Comparison of ENCODE assay signal across 23 cellular contexts in the genomic region with DNA sequence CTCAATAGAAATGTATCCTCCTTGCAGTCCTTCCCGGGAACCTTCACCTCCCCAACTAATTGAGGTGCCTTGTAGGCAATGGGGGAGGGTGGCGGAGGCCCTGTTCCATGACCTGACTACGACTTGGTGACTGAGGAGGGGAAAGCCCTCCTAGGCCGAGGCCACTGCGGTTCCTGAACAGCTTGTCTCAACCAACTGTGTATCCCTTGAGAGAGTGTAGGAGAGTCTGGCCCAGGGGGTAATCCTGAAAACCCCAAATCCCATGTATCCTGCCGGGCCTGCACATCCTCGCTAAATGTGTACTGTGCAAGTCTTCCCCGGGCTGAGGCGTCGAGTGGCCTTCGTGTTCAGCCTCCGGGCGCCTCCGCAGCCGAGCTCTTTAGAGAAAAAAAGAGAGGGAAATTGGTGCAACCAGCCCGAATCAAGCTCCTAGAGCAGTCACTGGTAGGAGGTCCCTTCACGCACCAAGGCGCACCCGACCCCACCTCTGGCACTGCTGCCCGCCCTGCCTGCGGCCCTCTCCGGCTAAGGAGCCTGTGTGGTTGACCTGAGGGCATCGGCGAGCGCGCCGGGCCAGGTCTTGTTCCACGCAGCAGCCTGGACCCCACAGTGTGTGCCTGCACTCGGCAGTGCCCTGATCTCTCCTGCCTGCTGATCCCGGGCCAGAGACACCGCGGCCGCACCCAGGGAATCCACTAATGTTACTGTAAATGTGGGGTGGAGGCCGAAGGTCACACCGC. TPM values are rescaled to one million over a fixed set of nuclear protein-coding genes. Genes with fewer than 3 reads are reported as not detected.
DNase-seq lines count a peak whose midpoint lies in the region; ATAC-seq and TF ChIP-seq lines count a peak whose summit lies in the region.
"Had no signal": no experiment of that assay in that cellular context is flagged by ENCODE, and none has a peak within 500 bp of the region (broad histone marks: within the 10 kb centered on the region; RNA-seq: fewer than 3 reads in every experiment).

No MANE protein-coding gene starts in this region.

- CTCF ChIA-PET in activated CD8-positive, alpha-beta T cell treated with anti-CD3 and anti-CD28 coated beads, Interleukin-2, amount 10 ng/mL, durations not matched to agents 7 days and 5 days (lab: Charles Lee), result no interaction called here
- CTCF ChIA-PET in activated CD8-positive, alpha-beta T cell treated with anti-CD3 and anti-CD28 coated beads for 36 hours (lab: Charles Lee), result interaction anchor here (0.8 to 1.1 kb wide), 2 partner anchors 16 to 340 kb away, joined by 3 read pairs; no protein-coding TSS in a partner anchor

- H3K27me3 ChIP-seq in duodenal mucosa (ENCODE audit: control insufficient read depth in 1 of 2, insufficient read depth in 2 of 2, low read length in 2 of 2) (peaks cover 93 to 95% of the 10 kb centered on the region in 2 donors), skeletal muscle tissue (ENCODE audit: control insufficient read depth in 3 of 3, insufficient read depth in 3 of 3, low read length in 3 of 3) (peaks cover 44 to 74% (median 69%) of the 10 kb centered on the region in 3 donors)

- POLR2A ChIA-PET in activated CD8-positive, alpha-beta T cell treated with anti-CD3 and anti-CD28 coated beads, Interleukin-2, amount 10 ng/mL, durations not matched to agents 7 days and 5 days (lab: Charles Lee), result no interaction called here
- POLR2A ChIA-PET in activated CD8-positive, alpha-beta T cell treated with anti-CD3 and anti-CD28 coated beads for 36 hours (lab: Charles Lee), result no interaction called here

- H3K27ac Mint-ChIP-seq in activated CD8-positive, alpha-beta T cell treated with anti-CD3 and anti-CD28 coated beads, Interleukin-2, amount 10 ng/mL, durations not matched to agents 7 days and 5 days, result no peak overlapping the region
- H3K27ac Mint-ChIP-seq in activated CD8-positive, alpha-beta T cell treated with anti-CD3 and anti-CD28 coated beads for 36 hours, result no peak overlapping the region
- H3K27ac Mint-ChIP-seq in activated T-cell treated with anti-CD3 and anti-CD28 coated beads, Interleukin-2, amount 50 U/mL, for 24 hours, result no peak overlapping the region
- H3K27ac Mint-ChIP-seq: activated naive CD8-positive, alpha-beta T cell treated with anti-CD3 and anti-CD28 coated beads for 36 hours; stimulated activated naive CD8-positive, alpha-beta T cell treated with anti-CD3 and anti-CD28 coated beads, Interleukin-15, Interleukin-2, amounts not matched to agents 100 ng/mL and 50 ng/mL, for 24 hours had no signal

- peaks cover 84% of the 10 kb centered on the region for H3K27me3 Mint-ChIP-seq in activated CD8-positive, alpha-beta T cell treated with anti-CD3 and anti-CD28 coated beads, Interleukin-2, amount 10 ng/mL, durations not matched to agents 7 days and 5 days (ENCODE audit: low read depth)
- H3K27me3 Mint-ChIP-seq in activated CD8-positive, alpha-beta T cell treated with anti-CD3 and anti-CD28 coated beads for 36 hours, result peaks cover 81% of the 10 kb centered on the region
- H3K27me3 Mint-ChIP-seq in activated T-cell treated with anti-CD3 and anti-CD28 coated beads, Interleukin-2, amount 50 U/mL, for 24 hours, result peaks cover 19% of the 10 kb centered on the region

- no peak for ATAC-seq in activated CD8-positive, alpha-beta T cell treated with anti-CD3 and anti-CD28 coated beads, Interleukin-2, amount 10 ng/mL, durations not matched to agents 7 days and 5 days
- no peak for ATAC-seq in activated CD8-positive, alpha-beta T cell treated with anti-CD3 and anti-CD28 coated beads for 36 hours
- ATAC-seq: A549; activated T-cell treated with anti-CD3 and anti-CD28 coated beads, Interleukin-2, amount 50 U/mL, for 4 hours had no signal

- H3K9ac ChIP-seq in duodenal mucosa (ENCODE audit: low read depth in 1 of 2, low read length in 2 of 2) (no peak overlapping the region), skeletal muscle tissue (ENCODE audit: low read depth in 1 of 3, low read length in 3 of 3) (peak overlapping the region in 1 of 3 donors; percentile 95)

- peak overlapping the region; percentile 12 for H3K4me3 Mint-ChIP-seq in activated CD8-positive, alpha-beta T cell treated with anti-CD3 and anti-CD28 coated beads, Interleukin-2, amount 10 ng/mL, durations not matched to agents 7 days and 5 days
- no peak overlapping the region for H3K4me3 Mint-ChIP-seq in activated CD8-positive, alpha-beta T cell treated with anti-CD3 and anti-CD28 coated beads for 36 hours
- H3K4me3 Mint-ChIP-seq in activated T-cell treated with anti-CD3 and anti-CD28 coated beads, Interleukin-2, amount 50 U/mL, for 24 hours, result no peak overlapping the region
- H3K4me3 Mint-ChIP-seq: activated naive CD8-positive, alpha-beta T cell treated with anti-CD3 and anti-CD28 coated beads for 36 hours; activated T-cell treated with anti-CD3 and anti-CD28 coated beads, Interleukin-2, amount 50 U/mL, for 4 hours; stimulated activated naive CD8-positive, alpha-beta T cell treated with anti-CD3 and anti-CD28 coated beads, Interleukin-15, Interleukin-2, amounts not matched to agents 100 ng/mL and 50 ng/mL, for 24 hours had no signal

- no peaks in the 10 kb centered on the region for H3K9me3 ChIP-seq in duodenal mucosa (ENCODE audit: control insufficient read depth in 1 of 2, low read length in 2 of 2)
- H3K9me3 ChIP-seq in skeletal muscle tissue (ENCODE audit: control insufficient read depth in 3 of 3, low read length in 3 of 3), result no peaks in the 10 kb centered on the region
- H3K9me3 ChIP-seq: A549 had no signal

- H3K27ac ChIP-seq in duodenal mucosa (ENCODE audit: low read depth, low read length) (peak overlapping the region; percentile 38), skeletal muscle tissue (ENCODE audit: low read depth, low read length) (peak overlapping the region; percentile 92)
- H3K27ac ChIP-seq: A549 had no signal

- intact Hi-C loops in activated CD8-positive, alpha-beta T cell treated with anti-CD3 and anti-CD28 coated beads for 36 hours (cut with micrococcal nuclease), result no loop called here

- peaks cover 6% of the 10 kb centered on the region for H3K9me3 Mint-ChIP-seq in activated CD8-positive, alpha-beta T cell treated with anti-CD3 and anti-CD28 coated beads, Interleukin-2, amount 10 ng/mL, durations not matched to agents 7 days and 5 days (ENCODE audit: insufficient read depth)
- H3K9me3 Mint-ChIP-seq in activated CD8-positive, alpha-beta T cell treated with anti-CD3 and anti-CD28 coated beads for 36 hours, result peaks cover 14% of the 10 kb centered on the region
- H3K9me3 Mint-ChIP-seq in activated T-cell treated with anti-CD3 and anti-CD28 coated beads, Interleukin-2, amount 50 U/mL, for 24 hours, result peaks cover 19% of the 10 kb centered on the region

- no peak for TF ChIP-seq CTCF in activated CD8-positive, alpha-beta T cell treated with anti-CD3 and anti-CD28 coated beads for 36 hours (IDR thresholded peaks at IDR 0.05)

- H3K4me1 ChIP-seq in duodenal mucosa (ENCODE audit: control insufficient read depth in 1 of 2, insufficient read depth in 2 of 2, low read length in 2 of 2), result no peaks in the 10 kb centered on the region
- H3K4me1 ChIP-seq in skeletal muscle tissue (ENCODE audit: control insufficient read depth in 3 of 3, insufficient read depth in 3 of 3, low read length in 3 of 3), result peaks cover 0 to 33% (median 2%) of the 10 kb centered on the region in 3 donors

- DNase-seq in activated CD8-positive, alpha-beta T cell treated with anti-CD3 and anti-CD28 coated beads, Interleukin-2, amount 10 ng/mL, durations not matched to agents 7 days and 5 days, result no peak
- DNase-seq in activated CD8-positive, alpha-beta T cell treated with anti-CD3 and anti-CD28 coated beads for 36 hours, result no peak
- peak; percentile 80 for DNase-seq in kidney tubule cell (ENCODE audit: low spot score)
- no peak for DNase-seq in Ammon's horn (ENCODE audit: low spot score)
- no peak for DNase-seq in HuH-7 (ENCODE audit: low spot score)
- no peak for DNase-seq in activated T-cell treated with anti-CD3 and anti-CD28 coated beads, Interleukin-2, amount 50 U/mL, for 24 hours
- DNase-seq: activated naive CD8-positive, alpha-beta T cell treated with anti-CD3 and anti-CD28 coated beads for 36 hours; activated T-cell treated with anti-CD3 and anti-CD28 coated beads, Interleukin-2, amount 50 U/mL, for 4 hours; CD8-positive, alpha-beta memory T cell; GDM1; HCEC 1CT; KBM-7; NCI-H1105; NCI-H226; SIG-M5; stimulated activated CD4-positive, alpha-beta T cell treated with anti-CD3 and anti-CD28 coated beads, Interleukin-12 subunit alpha, Interleukin-12 subunit beta, amount 100 ng/mL, for 4 hours; T1000 had no signal

- H3K4me3 ChIP-seq in duodenal mucosa (ENCODE audit: low read depth in 1 of 2, low read length in 2 of 2) (no peak overlapping the region), skeletal muscle tissue (ENCODE audit: low read length in 3 of 3) (peak overlapping the region in 1 of 3 donors; percentile 72)
- H3K4me3 ChIP-seq: A549 had no signal

- H3K36me3 ChIP-seq in duodenal mucosa (ENCODE audit: control insufficient read depth in 1 of 2, insufficient read depth in 2 of 2, low read length in 2 of 2), result no peaks in the 10 kb centered on the region
- H3K36me3 ChIP-seq in skeletal muscle tissue (ENCODE audit: control insufficient read depth in 3 of 3, insufficient read depth in 3 of 3, low read length in 3 of 3), result peaks cover 0 to 2% (median 0%) of the 10 kb centered on the region in 3 donors

- peaks cover 6% of the 10 kb centered on the region for H3K4me1 Mint-ChIP-seq in activated CD8-positive, alpha-beta T cell treated with anti-CD3 and anti-CD28 coated beads, Interleukin-2, amount 10 ng/mL, durations not matched to agents 7 days and 5 days (ENCODE audit: low read depth)
- peaks cover 6% of the 10 kb centered on the region for H3K4me1 Mint-ChIP-seq in activated CD8-positive, alpha-beta T cell treated with anti-CD3 and anti-CD28 coated beads for 36 hours (ENCODE audit: low read depth)
- peaks cover 10% of the 10 kb centered on the region for H3K4me1 Mint-ChIP-seq in activated T-cell treated with anti-CD3 and anti-CD28 coated beads, Interleukin-2, amount 50 U/mL, for 24 hours (ENCODE audit: low read depth)

- peaks cover 18% of the 10 kb centered on the region for H3K36me3 Mint-ChIP-seq in activated CD8-positive, alpha-beta T cell treated with anti-CD3 and anti-CD28 coated beads, Interleukin-2, amount 10 ng/mL, durations not matched to agents 7 days and 5 days (ENCODE audit: low read depth)
- peaks cover 12% of the 10 kb centered on the region for H3K36me3 Mint-ChIP-seq in activated CD8-positive, alpha-beta T cell treated with anti-CD3 and anti-CD28 coated beads for 36 hours (ENCODE audit: low read depth)
- H3K36me3 Mint-ChIP-seq in activated T-cell treated with anti-CD3 and anti-CD28 coated beads, Interleukin-2, amount 50 U/mL, for 24 hours (ENCODE audit: low read depth), result no peaks in the 10 kb centered on the region

RNA-seq across cellular contexts. Expression of gene SIM1, which starts 7.3 kb away (rescaled TPM):
- total RNA-seq in activated CD8-positive, alpha-beta T cell treated with anti-CD3 and anti-CD28 coated beads, Interleukin-2, amount 10 ng/mL, durations not matched to agents 7 days and 5 days, result not detected
- not detected for total RNA-seq in activated CD8-positive, alpha-beta T cell treated with anti-CD3 and anti-CD28 coated beads for 36 hours
- 1.6 TPM for total RNA-seq in skeletal muscle tissue
- total RNA-seq: activated naive CD8-positive, alpha-beta T cell treated with anti-CD3 and anti-CD28 coated beads for 36 hours; activated T-cell treated with anti-CD3 and anti-CD28 coated beads, Interleukin-2, amount 50 U/mL, for 4 hours; CD8-positive, alpha-beta memory T cell; glomerular endothelial cell; mucosa of gallbladder had no signal
